In genomic region chr9:130401742-130402141, GRCh38 we compare ENCODE assay signal across 1 cellular context. TPM values are rescaled to one million over a fixed set of nuclear protein-coding genes. Genes with fewer than 3 reads are reported as not detected.
"Had no signal": no experiment of that assay in that cellular context is flagged by ENCODE, and none has a peak within 500 bp of the region (broad histone marks: within the 10 kb centered on the region; RNA-seq: fewer than 3 reads in every experiment).

No MANE protein-coding gene starts in this region.

RNA-seq across cellular contexts. Expression of gene ASS1, which starts 43.0 kb away (rescaled TPM):
- polyA plus RNA-seq: IgD-negative memory B cell had no signal
